ENCODE assay signal across 25 cellular contexts in the genomic region with DNA sequence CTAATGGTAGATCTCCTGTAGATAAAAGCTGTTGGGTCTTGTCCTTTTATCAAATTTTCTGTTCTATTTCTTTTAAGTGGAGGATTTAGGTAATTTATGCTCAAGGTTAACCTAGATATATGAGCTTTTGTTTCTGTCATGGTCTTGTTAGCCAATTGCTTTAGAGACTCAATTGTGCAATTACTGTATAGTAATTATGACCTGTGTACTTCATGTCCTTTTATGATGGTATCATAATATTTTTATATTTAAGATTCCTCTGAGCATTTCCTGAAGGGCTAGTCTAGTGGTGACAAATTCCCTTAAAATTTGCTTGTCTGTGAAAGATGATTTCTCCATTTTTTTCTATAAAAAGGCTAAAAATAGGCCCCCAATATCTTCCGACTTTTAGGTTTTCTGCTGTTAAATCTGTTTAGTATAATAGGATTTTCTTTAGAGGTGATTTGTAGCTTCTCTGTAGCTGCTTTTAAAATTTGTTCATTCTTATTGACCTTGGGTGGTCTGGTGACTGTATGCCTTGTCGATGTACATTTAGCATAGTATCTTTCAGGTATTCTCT. TPM values are rescaled to one million over a fixed set of nuclear protein-coding genes. Genes with fewer than 3 reads are reported as not detected.
DNase-seq lines count a peak whose midpoint lies in the region; ATAC-seq, FAIRE-seq and TF ChIP-seq lines count a peak whose summit lies in the region.
"Had no signal": no experiment of that assay in that cellular context is flagged by ENCODE, and none has a peak within 500 bp of the region (broad histone marks: within the 10 kb centered on the region; RNA-seq: fewer than 3 reads in every experiment).

No MANE protein-coding gene starts in this region.

- no peak overlapping the region for H2AFZ ChIP-seq in HepG2 (ENCODE audit: low read length)

- peaks cover 0 to 3% (median 2%) of the 10 kb centered on the region in 3 donors for H3K27me3 Mint-ChIP-seq in CD14-positive monocyte (ENCODE audit: low read depth in 3 of 3)

- H3K4me3 Mint-ChIP-seq in CD14-positive monocyte = no peak overlapping the region
- H3K4me3 Mint-ChIP-seq: B cell; CD4-positive, alpha-beta memory T cell; CD4-positive, CD25-positive, alpha-beta regulatory T cell; CD8-positive, alpha-beta memory T cell had no signal

- CTCF ChIA-PET in HepG2 (lab: Yijun Ruan, JAX; ENCODE audit: low intra/inter-chr PET ratio, low total read pairs) = no interaction called here

- H3K36me3 ChIP-seq in HepG2 (replicated peaks in 1 of 2; ENCODE audit: control insufficient read depth in 1 of 2, insufficient read depth in 2 of 2, low read length in 2 of 2) (no peaks in the 10 kb centered on the region), right lobe of liver (no peaks in the 10 kb centered on the region), mucosa of descending colon (ENCODE audit: low read depth) (no peaks in the 10 kb centered on the region)
- H3K36me3 ChIP-seq: BLaER1 treated with 17β-estradiol and CSF1 and Interleukin-3, amounts not matched to agents 10 nM and 100 nM had no signal

- intact Hi-C loops in HepG2 (cut with micrococcal nuclease; ENCODE audit: unreplicated experiment) (no loop called here), right lobe of liver (cut with DNase I) (no loop called here), mucosa of descending colon (cut with DNase I, micrococcal nuclease) (no loop called here), CD14-positive monocyte (cut with micrococcal nuclease) (no loop called here)

- TF ChIP-seq EP300 in HepG2 (IDR thresholded peaks at IDR 0.05; ENCODE audit: low read depth in 2 of 2, low read length in 2 of 2) = no peak
- no peak for TF ChIP-seq EP300 in HepG2 (CRISPR knock-in tag; IDR thresholded peaks at IDR 0.05; ENCODE audit: borderline replicate concordance)

- no peaks in the 10 kb centered on the region for H3K36me3 Mint-ChIP-seq in CD14-positive monocyte
- H3K36me3 Mint-ChIP-seq: CD4-positive, CD25-positive, alpha-beta regulatory T cell had no signal

- WGBS in HepG2 (ENCODE audit: low lambda C conversion rate) = 100% methylated on average over 2 of the region's 2 CpGs
- WGBS in right lobe of liver (ENCODE audit: insufficient coverage, low coverage, low lambda C conversion rate, missing lambda C conversion rate) = 96% methylated on average over 2 of the region's 2 CpGs

- POLR2A ChIA-PET in HepG2 (lab: Yijun Ruan, JAX) = no interaction called here

- no peak for ATAC-seq in HepG2
- no peak for ATAC-seq in right lobe of liver
- ATAC-seq in mucosa of descending colon = peak; percentile 71
- no peak for ATAC-seq in GM21367 (IDR thresholded peaks at IDR 0.05; ENCODE audit: unreplicated experiment)
- ATAC-seq: A549, GM12878 had no signal

- in situ Hi-C loops in HepG2 (cut with HindIII; ENCODE audit: extremely low pct_ligation_motif_present, low pct_unique_long_range_greater_than_20kb) = no loop called here

- peaks cover 0 to 7% (median 2%) of the 10 kb centered on the region in 7 donors for H3K9me3 Mint-ChIP-seq in CD14-positive monocyte

- H3K4me1 Mint-ChIP-seq in CD14-positive monocyte = no peaks in the 10 kb centered on the region
- H3K4me1 Mint-ChIP-seq: B cell; CD4-positive, CD25-positive, alpha-beta regulatory T cell; CD8-positive, alpha-beta memory T cell had no signal

- H3K9ac ChIP-seq in HepG2 (ENCODE audit: insufficient read depth, low read depth, low read length) = no peak overlapping the region
- H3K9ac ChIP-seq: BLaER1 treated with 17β-estradiol and CSF1 and Interleukin-3, amounts not matched to agents 10 nM and 100 nM had no signal

- H3K4me3 ChIP-seq in HepG2 (replicated peaks in 1 of 3; ENCODE audit: insufficient read depth in 1 of 3, low read depth in 2 of 3, low read length in 3 of 3) (no peak overlapping the region), right lobe of liver (no peak overlapping the region), mucosa of descending colon (no peak overlapping the region)
- H3K4me3 ChIP-seq: A549; BLaER1 treated with 17β-estradiol and CSF1 and Interleukin-3, amounts not matched to agents 10 nM and 100 nM; GM12878 had no signal

- H3K27ac Mint-ChIP-seq in CD14-positive monocyte = no peak overlapping the region
- H3K27ac Mint-ChIP-seq: B cell; CD4-positive, alpha-beta memory T cell; CD4-positive, CD25-positive, alpha-beta regulatory T cell; CD8-positive, alpha-beta memory T cell had no signal

- no peaks in the 10 kb centered on the region for H4K20me1 ChIP-seq in HepG2 (ENCODE audit: insufficient read depth, low read length)
- H4K20me1 ChIP-seq: BLaER1 treated with 17β-estradiol and CSF1 and Interleukin-3, amounts not matched to agents 10 nM and 100 nM had no signal

- H3K27ac ChIP-seq in HepG2 (ENCODE audit: extremely low read length, insufficient read depth, low read length) (no peak overlapping the region), right lobe of liver (no peak overlapping the region)
- H3K27ac ChIP-seq: BLaER1 treated with 17β-estradiol and CSF1 and Interleukin-3, amounts not matched to agents 10 nM and 100 nM; C4-2B had no signal

- peaks cover 28% of the 10 kb centered on the region for H3K9me3 ChIP-seq in HepG2 (ENCODE audit: low read length)
- peaks cover 0 to 5% (median 2%) of the 10 kb centered on the region in 4 donors for H3K9me3 ChIP-seq in right lobe of liver
- peaks cover 5% of the 10 kb centered on the region for H3K9me3 ChIP-seq in mucosa of descending colon

- H3K4me1 ChIP-seq in HepG2 (ENCODE audit: insufficient read depth, low read length) = peaks cover 24% of the 10 kb centered on the region
- H3K4me1 ChIP-seq in right lobe of liver = peaks cover 0 to 18% (median 0%) of the 10 kb centered on the region in 4 donors
- H3K4me1 ChIP-seq in mucosa of descending colon (ENCODE audit: low read depth) = no peaks in the 10 kb centered on the region
- H3K4me1 ChIP-seq: BLaER1 treated with 17β-estradiol and CSF1 and Interleukin-3, amounts not matched to agents 10 nM and 100 nM had no signal

- BruUV-seq in HepG2 (replicated peaks; lab: Mats Ljungman, UMichigan) = no TSS peak

- no peak for TF ChIP-seq CTCF in HepG2 (CRISPR knock-in tag; IDR thresholded peaks at IDR 0.05)
- no peak for TF ChIP-seq CTCF in right lobe of liver (IDR thresholded peaks at IDR 0.05)
- TF ChIP-seq CTCF in mucosa of descending colon (IDR thresholded peaks at IDR 0.05) = no peak
- TF ChIP-seq CTCF in CD14-positive monocyte (IDR thresholded peaks at IDR 0.05) = no peak

- TF ChIP-seq RAD21 in HepG2 (CRISPR knock-in tag; IDR thresholded peaks at IDR 0.05) = no peak

- no peak for TF ChIP-seq POLR2A in HepG2 (IDR thresholded peaks at IDR 0.05; ENCODE audit: insufficient read depth in 1 of 2, low read depth in 2 of 2, low read length in 2 of 2)
- no peak for TF ChIP-seq POLR2A in right lobe of liver (IDR thresholded peaks at IDR 0.05)

- H3K79me2 ChIP-seq in HepG2 (ENCODE audit: insufficient read depth, low read length) = no peaks in the 10 kb centered on the region

- H3K27me3 ChIP-seq in HepG2 (ENCODE audit: control insufficient read depth in 1 of 2, insufficient read depth in 2 of 2, low read length in 2 of 2) (no peaks in the 10 kb centered on the region), right lobe of liver (no peaks in the 10 kb centered on the region)
- H3K27me3 ChIP-seq: BLaER1 treated with 17β-estradiol and CSF1 and Interleukin-3, amounts not matched to agents 10 nM and 100 nM had no signal

- no peak for FAIRE-seq in HepG2 (lab: Jason Lieb, UNC)
- FAIRE-seq: A549, GM12878, GM12892, GM18507 had no signal

- H3K4me2 ChIP-seq in HepG2 (ENCODE audit: low read depth, low read length) = no peak overlapping the region
- H3K4me2 ChIP-seq: A549; BLaER1 treated with 17β-estradiol and CSF1 and Interleukin-3, amounts not matched to agents 10 nM and 100 nM had no signal

- DNase-seq in HepG2 (ENCODE audit: low spot score) (no peak), right lobe of liver (no peak), mucosa of descending colon (no peak), CD14-positive monocyte (ENCODE audit: low spot score) (no peak)
- DNase-seq: AML-193; CD4-positive, alpha-beta memory T cell; CD4-positive, CD25-positive, alpha-beta regulatory T cell; CD8-positive, alpha-beta memory T cell; COR-L47; DMS 273 treated with DMSO at 0.1 percent for 48 hours; DMS153; DMS53; DMS79; DND-41; EL; GDM1 had no signal

TF ChIP-seq in HepG2, 621 proteins besides CTCF, POLR2A, EP300 and RAD21:
- TF ChIP-seq ZNF776 (CRISPR knock-in tag; IDR thresholded peaks at IDR 0.05) = no peak
- peak; percentile 82; the same call in 1 of the 2 replicates for TF ChIP-seq ZNF337 (CRISPR knock-in tag; IDR thresholded peaks at IDR 0.05; ENCODE audit: borderline replicate concordance, low read depth)

RNA-seq across cellular contexts. Expression of gene AKR1C3, which starts 5.4 kb away (rescaled TPM):
- total RNA-seq in HepG2 (2016; rRNA removed; fragmentation: Illumina TruSeq; extraction: Trizol) = 368 and 551 TPM in 2 replicates
- 134 and 147 TPM in 2 replicates for total RNA-seq in HepG2 (2016; cell fraction: cytosol; rRNA removed; fragmentation: Illumina TruSeq; extraction: Trizol; ENCODE audit: low read depth)
- total RNA-seq in HepG2 (2016; cell fraction: insoluble cytoplasmic fraction; rRNA removed; fragmentation: Illumina TruSeq; extraction: Trizol) = 369 and 539 TPM in 2 replicates
- total RNA-seq in HepG2 (2016; cell fraction: membrane; rRNA removed; fragmentation: Illumina TruSeq; extraction: Trizol) = 138 and 154 TPM in 2 replicates
- total RNA-seq in HepG2 (2016; cell fraction: nucleus; rRNA removed; fragmentation: Illumina TruSeq; extraction: Trizol) = 156 and 162 TPM in 2 replicates
- 510 and 532 TPM in 2 replicates for polyA plus RNA-seq in HepG2 (2011; rRNA removed)
- polyA plus RNA-seq in HepG2 (2011; cell fraction: cytosol; rRNA removed) = 458 and 549 TPM in 2 replicates
- polyA plus RNA-seq in HepG2 (2011; cell fraction: nucleus; rRNA removed) = 116 and 167 TPM in 2 replicates
- 489 and 651 TPM in 2 replicates for polyA plus RNA-seq in HepG2 (2012)
- polyA plus RNA-seq in HepG2 (2016; cell fraction: cytosol; fragmentation: Illumina TruSeq; extraction: Trizol; ENCODE audit: low read depth) = 110 and 117 TPM in 2 replicates
- 384 and 400 TPM in 2 replicates for polyA plus RNA-seq in HepG2 (2016; cell fraction: insoluble cytoplasmic fraction; fragmentation: Illumina TruSeq; extraction: Trizol; ENCODE audit: low read depth)
- polyA plus RNA-seq in HepG2 (2016; cell fraction: membrane; fragmentation: Illumina TruSeq; extraction: Trizol; ENCODE audit: low read depth) = 91.8 and 107 TPM in 2 replicates
- polyA plus RNA-seq in HepG2 (2016; cell fraction: nucleus; fragmentation: Illumina TruSeq; extraction: Trizol; ENCODE audit: insufficient read depth, low read depth) = 144 and 160 TPM in 2 replicates
- polyA minus RNA-seq in HepG2 (2011; rRNA and poly(A)+ RNA removed; ENCODE audit: low replicate concordance) = 210 and 278 TPM in 2 replicates
- polyA minus RNA-seq in HepG2 (2011; cell fraction: cytosol; rRNA and poly(A)+ RNA removed) = 143 and 173 TPM in 2 replicates
- polyA minus RNA-seq in HepG2 (2011; cell fraction: nucleus; rRNA and poly(A)+ RNA removed) = 118 and 193 TPM in 2 replicates
- total RNA-seq in right lobe of liver = 100 to 1,000 TPM; 169 to 782 (median 334) TPM
- 100 to 1,000 TPM; 110 to 384 (median 308) TPM for total RNA-seq in mucosa of descending colon
- 1 to 10 TPM; 1.9 to 2.4 TPM for polyA plus RNA-seq in CD14-positive monocyte
- total RNA-seq: G401 had no signal
